In genomic region chr19:38230506-38231133, GRCh38 we compare ENCODE assay signal across 2 cellular contexts.
TF ChIP-seq lines count a peak whose summit lies in the region.

No MANE protein-coding gene starts in this region.

TF ChIP-seq in HEK293, 187 proteins besides CTCF, POLR2A, EP300 and RAD21:
- TF ChIP-seq ZBTB17 (tag by site-specific recombination; IDR thresholded peaks at IDR 0.05): peak; percentile 78
- TF ChIP-seq ZNF366 (tag by site-specific recombination; conservative IDR thresholded peaks at IDR 0.05): peak; percentile 63; the same call in 1 of the 2 replicates
- TF ChIP-seq ZNF596 (tag by site-specific recombination; IDR thresholded peaks at IDR 0.05): 0 out of 2 replicates have a peak, but pooled peaks have one; percentile 23
- 0 out of 2 replicates have a peak, but pooled peaks have one; percentile 35 for TF ChIP-seq ZBTB7A (tag by site-specific recombination; IDR thresholded peaks at IDR 0.05; ENCODE audit: low read depth)
- 0 out of 2 replicates have a peak, but pooled peaks have one; percentile 7 for TF ChIP-seq ZNF548 (tag by site-specific recombination; IDR thresholded peaks at IDR 0.05)
- peak; percentile 97 for TF ChIP-seq ZNF121 (tag by site-specific recombination; IDR thresholded peaks at IDR 0.05)
- peak; percentile 69 for TF ChIP-seq PRDM10 (tag by site-specific recombination; IDR thresholded peaks at IDR 0.05)

TF ChIP-seq in K562, 482 proteins besides CTCF, POLR2A, EP300 and RAD21:
- TF ChIP-seq ZNF121 (CRISPR knock-in tag; conservative IDR thresholded peaks at IDR 0.05) (peak; percentile 88), ZNF512 (tag; IDR thresholded peaks at IDR 0.05) (0 out of 2 replicates have a peak, but pooled peaks have one; percentile 17)
